Comparison of ENCODE assay signal across 8 cellular contexts in the genomic region with DNA sequence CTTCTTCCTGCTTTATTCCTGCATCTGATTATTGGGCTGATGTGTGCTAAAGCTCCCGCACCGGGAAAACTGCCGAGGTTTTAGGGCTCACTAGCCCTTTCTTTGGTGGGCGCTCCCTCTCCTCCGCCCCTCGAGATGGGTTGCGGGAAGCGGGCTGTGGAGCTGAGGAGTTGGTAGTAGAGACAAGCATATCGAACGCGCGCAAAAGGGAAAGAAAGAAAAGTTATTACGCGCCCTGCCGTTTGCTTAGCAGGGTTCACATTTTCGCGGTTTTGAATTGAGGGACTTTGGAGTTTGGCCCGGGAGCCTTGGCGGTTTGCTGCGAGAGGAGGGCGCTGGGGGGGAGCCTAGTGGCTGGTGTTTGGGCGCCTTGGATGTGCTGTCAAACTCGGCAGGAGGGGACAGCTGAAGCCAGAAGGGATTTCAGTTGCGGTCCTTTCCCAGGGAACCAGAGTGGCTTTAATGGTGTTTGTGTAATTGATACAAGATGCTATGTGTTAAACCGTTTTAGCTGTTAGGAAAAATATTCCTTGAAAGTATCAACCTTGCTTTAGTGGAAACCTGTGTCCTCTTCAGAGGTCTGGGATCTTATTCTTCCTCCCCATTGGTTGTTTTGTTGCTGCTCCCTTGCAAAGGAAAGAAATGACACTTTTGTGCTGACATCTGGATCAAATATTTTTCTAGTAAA. TPM values are rescaled to one million over a fixed set of nuclear protein-coding genes. Genes with fewer than 3 reads are reported as not detected.
A peak's percentile ranks its signal among the peaks of the same experiment; 100 is the strongest.
DNase-seq lines count a peak whose midpoint lies in the region; ATAC-seq and TF ChIP-seq lines count a peak whose summit lies in the region.

No MANE protein-coding gene starts in this region.

- peak overlapping the region; percentile 73 for H3K4me3 ChIP-seq in RWPE2 (ENCODE audit: severe bottlenecking)
- H3K4me3 ChIP-seq in ectodermal cell (ENCODE audit: insufficient read depth, low read depth, low read length), result peak overlapping the region; percentile 51
- H3K4me3 ChIP-seq in testis, result peak overlapping the region; percentile 87 to 96

- peak; percentile 1; the same call in 2 of the 3 replicates for ATAC-seq in RWPE2 (ENCODE audit: low read depth)
- no peak for ATAC-seq in GM21390 (IDR thresholded peaks at IDR 0.05; ENCODE audit: unreplicated experiment)

- H3K4me1 ChIP-seq in RWPE2 (ENCODE audit: insufficient read depth, poor library complexity, severe bottlenecking) (peaks cover 8% of the 10 kb centered on the region), ectodermal cell (ENCODE audit: control insufficient read depth, insufficient read depth, low read length) (peaks cover 9% of the 10 kb centered on the region), testis (peaks cover 12% of the 10 kb centered on the region)

- H3K9me3 ChIP-seq in RWPE2 (ENCODE audit: severe bottlenecking), result no peaks in the 10 kb centered on the region
- no peaks in the 10 kb centered on the region for H3K9me3 ChIP-seq in ectodermal cell (ENCODE audit: control insufficient read depth, low read length)
- no peaks in the 10 kb centered on the region for H3K9me3 ChIP-seq in testis

- H3K27me3 ChIP-seq in RWPE2 (ENCODE audit: insufficient read depth, poor library complexity, severe bottlenecking) (no peaks in the 10 kb centered on the region), ectodermal cell (ENCODE audit: control insufficient read depth, insufficient read depth, low read length, poor library complexity, severe bottlenecking) (no peaks in the 10 kb centered on the region), testis (no peaks in the 10 kb centered on the region)

- H3K4me3 Mint-ChIP-seq in activated T-cell treated with anti-CD3 and anti-CD28 coated beads, Interleukin-2, amount 50 U/mL, for 24 hours, result peak overlapping the region; percentile 81

- H3K27ac ChIP-seq in RWPE2 (ENCODE audit: poor library complexity, severe bottlenecking) (peak overlapping the region; percentile 64), ectodermal cell (ENCODE audit: insufficient read depth, low read depth, low read length, poor library complexity, severe bottlenecking) (no peak overlapping the region), testis (peak overlapping the region; percentile 96 to 97)

- H3K27ac Mint-ChIP-seq in activated T-cell treated with anti-CD3 and anti-CD28 coated beads, Interleukin-2, amount 50 U/mL, for 24 hours, result no peak overlapping the region

- TF ChIP-seq CTCF in RWPE2 (IDR thresholded peaks at IDR 0.05; ENCODE audit: poor library complexity, severe bottlenecking) (no peak), testis (IDR thresholded peaks at IDR 0.05) (no peak)

- peak; percentile 36 for DNase-seq in activated T-cell treated with anti-CD3 and anti-CD28 coated beads, Interleukin-2, amount 50 U/mL, for 24 hours
- DNase-seq in activated T-cell treated with anti-CD3 and anti-CD28 coated beads for 4 hours, result no peak
- no peak for DNase-seq in RWPE2 (ENCODE audit: low spot score)
- DNase-seq in medulla oblongata (ENCODE audit: extremely low spot score), result peak; percentile 81
- peak; percentile 66 for DNase-seq in testis
- no peak for DNase-seq in stimulated activated naive CD4-positive, alpha-beta T cell (lab: John Stamatoyannopoulos, UW)

- H3K36me3 ChIP-seq in RWPE2 (ENCODE audit: low read depth) (no peaks in the 10 kb centered on the region), ectodermal cell (ENCODE audit: control insufficient read depth, insufficient read depth, low read length) (no peaks in the 10 kb centered on the region), testis (ENCODE audit: low read depth, missing control alignments) (no peaks in the 10 kb centered on the region)

- H3K4me1 Mint-ChIP-seq in activated T-cell treated with anti-CD3 and anti-CD28 coated beads, Interleukin-2, amount 50 U/mL, for 24 hours (ENCODE audit: low read depth), result peaks cover 8% of the 10 kb centered on the region

- H3K27me3 Mint-ChIP-seq in activated T-cell treated with anti-CD3 and anti-CD28 coated beads, Interleukin-2, amount 50 U/mL, for 24 hours, result peaks cover 69% of the 10 kb centered on the region

- whole genome bisulfite sequencing in ectodermal cell, 2 experiments, result 1% methylated on average over 25 of the region's 25 CpGs
- WGBS in testis, 2 donors, result 0% methylated on average over 23 to 25 of the region's 25 CpGs

- no peak for TF ChIP-seq POLR2A in testis (IDR thresholded peaks at IDR 0.05)

- intact Hi-C loops in testis (cut with DNase I; ENCODE audit: low total_unique reads), result no loop called here

- H3K36me3 Mint-ChIP-seq in activated T-cell treated with anti-CD3 and anti-CD28 coated beads, Interleukin-2, amount 50 U/mL, for 24 hours (ENCODE audit: low read depth), result no peaks in the 10 kb centered on the region

- no peaks in the 10 kb centered on the region for H3K9me3 Mint-ChIP-seq in activated T-cell treated with anti-CD3 and anti-CD28 coated beads, Interleukin-2, amount 50 U/mL, for 24 hours

RNA-seq across cellular contexts. Expression of a gene that starts 1.1 kb away (rescaled TPM):
- 21.4 TPM for polyA plus RNA-seq in ectodermal cell (2013, experiment 1 of 4)
- polyA plus RNA-seq in ectodermal cell (2013, experiment 2 of 4), result 21.7 TPM
- polyA plus RNA-seq in ectodermal cell (2013, experiment 3 of 4), result 17.3 TPM
- 19.0 TPM for polyA plus RNA-seq in ectodermal cell (2013, experiment 4 of 4)
- total RNA-seq in testis, result 10 to 100 TPM; 61.3 to 64.5 TPM
- 19.7 TPM for polyA plus RNA-seq in testis (ENCODE audit: insufficient read depth, low read depth, low replicate concordance)

Comparison
In these comparisons a context has a peak if more than half of its experiments do, and no peak if none do; other contexts are left out.
1. DNase-seq: peak in activated T-cell treated with anti-CD3 and anti-CD28 coated beads, Interleukin-2, amount 50 U/mL, for 24 hours (single experiment), medulla oblongata (single experiment) and testis (single experiment); none in activated T-cell treated with anti-CD3 and anti-CD28 coated beads for 4 hours (single experiment), RWPE2 (single experiment) and stimulated activated naive CD4-positive, alpha-beta T cell (0 of 6).
2. Peak in every context shown above with its lines, with median percentiles within 50 percentile points of each other: H3K4me3 ChIP-seq.